Comparison of ENCODE assay signal across 8 cellular contexts in the genomic region with DNA sequence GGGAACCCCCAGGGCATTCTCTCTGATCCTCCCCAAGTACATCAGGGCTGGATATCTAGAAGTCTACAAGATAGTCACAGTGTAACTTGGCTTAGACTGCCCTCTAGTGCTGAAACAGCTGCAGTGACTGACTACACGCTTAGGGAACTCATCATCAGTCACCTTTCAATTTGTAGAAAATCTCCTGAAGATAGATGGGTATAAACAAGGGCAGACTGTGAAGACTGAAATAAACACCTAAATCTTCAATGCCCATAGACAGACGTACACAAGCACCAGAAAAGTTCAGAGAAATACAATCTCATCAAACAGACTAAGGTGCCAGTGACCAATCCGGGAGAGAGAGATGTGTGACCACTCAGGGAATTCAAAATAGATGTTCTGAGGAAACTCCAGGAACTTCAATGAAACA.
DNase-seq lines count a peak whose midpoint lies in the region; ATAC-seq and TF ChIP-seq lines count a peak whose summit lies in the region.

No MANE protein-coding gene starts in this region.

- H3K4me1 Mint-ChIP-seq in memory B cell = no peaks in the 10 kb centered on the region

- ATAC-seq in activated CD4-positive, CD25-positive, alpha-beta regulatory T cell treated with anti-CD3 and anti-CD28 coated beads, Interleukin-2, amount 50 U/mL, for 24 hours = peak; percentile 76 to 90
- ATAC-seq in HG02840 (IDR thresholded peaks at IDR 0.05; ENCODE audit: low FRiP score, unreplicated experiment) (peak; percentile 83), memory B cell (ENCODE audit: low read depth) (peak; percentile 83)

- peak; percentile 91 for TF ChIP-seq CTCF in WI38 (IDR thresholded peaks at IDR 0.05; ENCODE audit: low read depth, low read length)

- H3K27me3 Mint-ChIP-seq in memory B cell = no peaks in the 10 kb centered on the region

- no peak overlapping the region for H3K4me3 Mint-ChIP-seq in memory B cell

- peaks cover 44% of the 10 kb centered on the region for H3K36me3 Mint-ChIP-seq in memory B cell

- no peak overlapping the region for H3K27ac Mint-ChIP-seq in memory B cell

- H3K9me3 Mint-ChIP-seq in memory B cell = peaks cover 2% of the 10 kb centered on the region

- no peak for DNase-seq in activated CD4-positive, CD25-positive, alpha-beta regulatory T cell (lab: John Stamatoyannopoulos, UW)
- DNase-seq in NCI-H2171 (lab: John Stamatoyannopoulos, UW) = peak; percentile 41
- peak; percentile 33 for DNase-seq in effector CD4-positive, alpha-beta T cell
- peak; percentile 32 to 54 for DNase-seq in memory B cell (ENCODE audit: low spot score in 2 of 2)
- DNase-seq in stimulated activated naive CD4-positive, alpha-beta T cell (lab: John Stamatoyannopoulos, UW) = peak in 5 of 6 experiments; percentile 22 to 61 (median 35)

- no peak overlapping the region for H3K4me3 ChIP-seq in WI38 (ENCODE audit: low read depth, low read length)

Comparison
In these comparisons a context has a peak if more than half of its experiments do, and no peak if none do; other contexts are left out.
1. DNase-seq: peak in NCI-H2171 (single experiment), effector CD4-positive, alpha-beta T cell (single experiment), memory B cell (2 of 2) and stimulated activated naive CD4-positive, alpha-beta T cell (5 of 6); none in activated CD4-positive, CD25-positive, alpha-beta regulatory T cell (0 of 4).
2. Peak in every context shown above with its lines, with median percentiles within 50 percentile points of each other: ATAC-seq.